ENCODE assay signal across 16 cellular contexts in the genomic region with DNA sequence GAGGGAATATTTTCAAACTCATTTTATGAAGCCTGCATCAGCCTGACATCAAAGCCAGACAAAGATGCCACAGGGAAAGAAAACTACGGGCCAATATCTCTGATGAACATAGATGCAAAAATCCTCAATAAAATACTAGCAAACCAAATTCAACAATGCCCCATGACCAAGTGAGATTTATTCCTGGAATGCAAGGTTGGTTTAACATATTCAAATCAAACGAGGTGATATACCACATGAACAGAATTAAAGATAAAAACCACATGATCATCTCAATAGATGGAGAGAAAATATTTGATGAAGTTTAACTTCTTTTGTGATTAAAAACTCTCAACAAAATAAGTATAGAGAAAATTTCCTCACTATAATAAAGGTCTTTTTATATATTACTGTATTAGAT.
DNase-seq lines count a peak whose midpoint lies in the region; ATAC-seq, FAIRE-seq and TF ChIP-seq lines count a peak whose summit lies in the region.
"Had no signal": no experiment of that assay in that cellular context is flagged by ENCODE, and none has a peak within 500 bp of the region (broad histone marks: within the 10 kb centered on the region; RNA-seq: fewer than 3 reads in every experiment).

No MANE protein-coding gene starts in this region.

- peaks cover 15% of the 10 kb centered on the region for H3K9me3 Mint-ChIP-seq in astrocyte (ENCODE audit: unreplicated experiment)

- H4K20me1 ChIP-seq in astrocyte (ENCODE audit: insufficient read depth, low read length), result no peaks in the 10 kb centered on the region

- H3K4me3 Mint-ChIP-seq in astrocyte (ENCODE audit: unreplicated experiment), result no peak overlapping the region
- H3K4me3 Mint-ChIP-seq: CD4-positive, alpha-beta memory T cell had no signal

- H3K79me2 ChIP-seq in astrocyte (ENCODE audit: insufficient read depth, low read length), result no peaks in the 10 kb centered on the region

- CTCF ChIA-PET in HEK293 (lab: Yijun Ruan, JAX), result no interaction called here

- H2AFZ ChIP-seq in astrocyte (ENCODE audit: low read depth, low read length), result no peak overlapping the region

- H3K36me3 Mint-ChIP-seq in astrocyte (ENCODE audit: low read depth, unreplicated experiment), result no peaks in the 10 kb centered on the region
- H3K36me3 Mint-ChIP-seq: CD4-positive, alpha-beta memory T cell had no signal

- H3K27me3 Mint-ChIP-seq in astrocyte (ENCODE audit: low read depth, unreplicated experiment), result no peaks in the 10 kb centered on the region
- H3K27me3 Mint-ChIP-seq: CD4-positive, alpha-beta memory T cell had no signal

- POLR2A ChIA-PET in HEK293 (lab: Yijun Ruan, JAX), result no interaction called here

- no peak overlapping the region for H3K9ac ChIP-seq in astrocyte (ENCODE audit: low read length)

- no peak overlapping the region for H3K4me2 ChIP-seq in astrocyte (ENCODE audit: low read length)

- H3K9me3 ChIP-seq in HEK293 (ENCODE audit: control insufficient read depth, insufficient read depth, low read depth, low read length) (no peaks in the 10 kb centered on the region), astrocyte (ENCODE audit: insufficient read depth, low read depth, low read length) (no peaks in the 10 kb centered on the region), pancreas (no peaks in the 10 kb centered on the region)
- H3K9me3 ChIP-seq: HAP-1 had no signal

- H3K36me3 ChIP-seq in HEK293 (ENCODE audit: control insufficient read depth in 2 of 2, insufficient read depth in 1 of 2, low read length in 2 of 2) (no peaks in the 10 kb centered on the region), astrocyte (ENCODE audit: insufficient read depth, low read length) (no peaks in the 10 kb centered on the region), pancreas (no peaks in the 10 kb centered on the region)
- H3K36me3 ChIP-seq: HAP-1 had no signal

- H3K4me1 Mint-ChIP-seq in astrocyte (ENCODE audit: low read depth, unreplicated experiment), result peaks cover 16% of the 10 kb centered on the region
- H3K4me1 Mint-ChIP-seq: CD4-positive, alpha-beta memory T cell had no signal

- TF ChIP-seq CTCF in HEK293 (tag by site-specific recombination; IDR thresholded peaks at IDR 0.05) (no peak), astrocyte (IDR thresholded peaks at IDR 0.05; ENCODE audit: insufficient read depth, low read depth, low read length) (no peak), pancreas (IDR thresholded peaks at IDR 0.05) (no peak)

- H3K4me3 ChIP-seq in HEK293 (ENCODE audit: low read depth, low read length), result no peak overlapping the region
- H3K4me3 ChIP-seq in astrocyte (ENCODE audit: insufficient read depth, low read depth, low read length), result no peak overlapping the region
- H3K4me3 ChIP-seq in pancreas, result no peak overlapping the region
- H3K4me3 ChIP-seq: HAP-1 had no signal

- H3K4me1 ChIP-seq in HEK293 (ENCODE audit: control insufficient read depth, insufficient read depth, low read length) (no peaks in the 10 kb centered on the region; the same call in 1 of the 2 replicates), astrocyte (ENCODE audit: insufficient read depth, low read length) (peaks cover 6% of the 10 kb centered on the region), pancreas (no peaks in the 10 kb centered on the region)

- ATAC-seq in pancreas, result no peak
- no peak for ATAC-seq in HG03439 (IDR thresholded peaks at IDR 0.05; ENCODE audit: unreplicated experiment)

- H3K27me3 ChIP-seq in astrocyte (ENCODE audit: insufficient read depth, low read length) (no peaks in the 10 kb centered on the region), pancreas (no peaks in the 10 kb centered on the region)

- H3K27ac ChIP-seq in HEK293 (ENCODE audit: extremely low read depth, low read depth, low read length) (no peak overlapping the region), astrocyte (ENCODE audit: low read depth, low read length) (no peak overlapping the region), pancreas (no peak overlapping the region)

- peak; percentile 21 for FAIRE-seq in G401.6 (lab: Jason Lieb, UNC)
- FAIRE-seq in astrocyte (lab: Jason Lieb, UNC), result no peak
- peak; percentile 29 for FAIRE-seq in pancreas (lab: Jason Lieb, UNC)
- FAIRE-seq: GM12892, H54 had no signal

- DNase-seq in astrocyte (ENCODE audit: low read depth) (no peak), pancreas (no peak), SKM-1 (lab: John Stamatoyannopoulos, UW; ENCODE audit: unreplicated experiment) (no peak), cardiac septum (ENCODE audit: low spot score) (no peak)
- DNase-seq: C1 segment of cervical spinal cord; Calu3; CD4-positive, alpha-beta memory T cell; COR-L47; DMS79; GOT3 had no signal

- peak overlapping the region; percentile 34 for H3K27ac Mint-ChIP-seq in astrocyte (ENCODE audit: unreplicated experiment)
- H3K27ac Mint-ChIP-seq: CD4-positive, alpha-beta memory T cell had no signal

- intact Hi-C loops in pancreas (cut with DNase I), result no loop called here
- intact Hi-C loops in cardiac septum (cut with DNase I), result no loop called here

- WGBS in pancreas, 2 donors, result 71 to 82% methylated on average over 2 of the region's 2 CpGs

TF ChIP-seq in HEK293, 187 proteins besides CTCF, POLR2A, EP300 and RAD21:
- TF ChIP-seq ZBTB6 (tag by site-specific recombination; IDR thresholded peaks at IDR 0.05) (no peak), ZNF792 (tag by site-specific recombination; IDR thresholded peaks at IDR 0.05) (no peak), FEZF1 (tag by site-specific recombination; IDR thresholded peaks at IDR 0.05) (no peak), ZNF558 (tag by site-specific recombination; IDR thresholded peaks at IDR 0.05) (no peak), SETDB1 (IDR thresholded peaks at IDR 0.05; ENCODE audit: insufficient read length, low read length) (peak; percentile 56)
- TF ChIP-seq, protein P1, sequence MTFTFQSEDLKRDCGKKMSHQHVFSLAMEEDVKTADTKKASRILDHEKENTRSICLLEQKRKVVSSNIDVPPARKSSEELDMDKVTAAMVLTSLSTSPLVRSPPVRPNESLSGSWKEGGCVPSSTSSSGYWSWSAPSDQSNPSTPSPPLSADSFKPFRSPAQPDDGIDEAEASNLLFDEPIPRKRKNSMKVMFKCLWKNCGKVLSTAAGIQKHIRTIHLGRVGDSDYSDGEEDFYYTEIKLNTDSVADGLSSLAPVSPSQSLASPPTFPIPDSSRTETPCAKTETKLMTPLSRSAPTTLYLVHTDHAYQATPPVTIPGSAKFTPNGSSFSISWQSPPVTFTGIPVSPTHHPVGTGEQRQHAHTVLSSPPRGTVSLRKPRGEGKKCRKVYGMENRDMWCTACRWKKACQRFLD (tag by site-specific recombination; IDR thresholded peaks at IDR 0.05), result no peak
